ENCODE assay signal across 11 cellular contexts in the genomic region with DNA sequence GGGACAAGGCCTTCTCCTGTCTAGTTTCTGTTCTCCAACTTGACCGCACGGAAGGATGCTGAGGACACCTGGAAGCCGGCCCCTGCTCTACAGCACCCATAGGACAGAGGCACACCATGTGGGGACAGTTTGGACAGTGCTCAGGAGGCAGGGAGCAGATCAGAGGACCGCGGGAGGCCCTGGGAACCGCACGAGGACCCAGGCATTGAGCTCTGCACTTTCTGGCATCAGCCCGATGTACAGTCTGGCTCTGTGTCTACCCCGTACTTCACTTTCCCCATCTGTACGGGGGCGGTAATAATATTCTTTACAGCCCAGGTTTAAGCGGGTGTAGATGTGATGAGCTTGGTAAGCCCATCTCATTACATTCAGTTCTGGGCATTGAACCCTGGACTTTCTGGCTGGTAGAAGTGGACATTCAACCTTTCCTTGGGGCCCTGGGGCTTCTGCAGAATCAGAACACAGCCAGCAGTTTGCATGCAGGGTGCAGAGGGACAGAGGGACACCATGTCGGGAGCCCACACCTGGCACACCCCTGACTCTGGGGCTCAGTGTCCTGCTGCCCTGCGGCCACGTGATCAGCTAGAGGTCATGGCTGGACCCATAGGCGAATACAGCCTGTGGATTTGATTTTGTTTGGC.
DNase-seq lines count a peak whose midpoint lies in the region; ATAC-seq and TF ChIP-seq lines count a peak whose summit lies in the region.
"Had no signal": no experiment of that assay in that cellular context is flagged by ENCODE, and none has a peak within 500 bp of the region (broad histone marks: within the 10 kb centered on the region; RNA-seq: fewer than 3 reads in every experiment).

No MANE protein-coding gene starts in this region.

- no peaks in the 10 kb centered on the region for H3K27me3 Mint-ChIP-seq in activated naive CD4-positive, alpha-beta T cell treated with anti-CD3 and anti-CD28 coated beads for 36 hours (ENCODE audit: low read depth)
- no peaks in the 10 kb centered on the region for H3K27me3 Mint-ChIP-seq in activated CD8-positive, alpha-beta T cell treated with anti-CD3 and anti-CD28 coated beads for 36 hours

- TF ChIP-seq EP300 in upper lobe of left lung (IDR thresholded peaks at IDR 0.05): no peak

- H3K27ac ChIP-seq in muscle layer of colon (ENCODE audit: low read depth, low read length): peak overlapping the region; percentile 56
- peak overlapping the region; percentile 54 for H3K27ac ChIP-seq in subcutaneous abdominal adipose tissue (ENCODE audit: low read depth, low read length)
- peak overlapping the region in 1 of 4 donors; percentile 64 for H3K27ac ChIP-seq in upper lobe of left lung
- H3K27ac ChIP-seq: foreskin keratinocyte had no signal

- H3K4me3 ChIP-seq in muscle layer of colon (ENCODE audit: low read depth in 1 of 2, low read length in 2 of 2) (no peak overlapping the region), subcutaneous abdominal adipose tissue (ENCODE audit: low read depth in 1 of 5, low read length in 5 of 5) (no peak overlapping the region), upper lobe of left lung (no peak overlapping the region)
- H3K4me3 ChIP-seq: smooth muscle cell had no signal

- H3K36me3 Mint-ChIP-seq in activated naive CD4-positive, alpha-beta T cell treated with anti-CD3 and anti-CD28 coated beads for 36 hours (ENCODE audit: low read depth): peaks cover 2% of the 10 kb centered on the region
- peaks cover 17% of the 10 kb centered on the region for H3K36me3 Mint-ChIP-seq in activated CD8-positive, alpha-beta T cell treated with anti-CD3 and anti-CD28 coated beads for 36 hours (ENCODE audit: low read depth)

- TF ChIP-seq CTCF in activated CD8-positive, alpha-beta T cell treated with anti-CD3 and anti-CD28 coated beads for 36 hours (IDR thresholded peaks at IDR 0.05): no peak
- TF ChIP-seq CTCF in upper lobe of left lung (IDR thresholded peaks at IDR 0.05): no peak

- 84 to 95% methylated on average over 11 to 16 of the region's 16 CpGs for WGBS in upper lobe of left lung, 2 donors

- H3K4me3 Mint-ChIP-seq in activated naive CD4-positive, alpha-beta T cell treated with anti-CD3 and anti-CD28 coated beads for 36 hours: peak overlapping the region; percentile 74
- H3K4me3 Mint-ChIP-seq in activated CD8-positive, alpha-beta T cell treated with anti-CD3 and anti-CD28 coated beads for 36 hours: no peak overlapping the region

- H3K9me3 Mint-ChIP-seq in activated naive CD4-positive, alpha-beta T cell treated with anti-CD3 and anti-CD28 coated beads for 36 hours: no peaks in the 10 kb centered on the region
- H3K9me3 Mint-ChIP-seq in activated CD8-positive, alpha-beta T cell treated with anti-CD3 and anti-CD28 coated beads for 36 hours: no peaks in the 10 kb centered on the region

- no peak for DNase-seq in activated naive CD4-positive, alpha-beta T cell treated with anti-CD3 and anti-CD28 coated beads for 36 hours
- no peak for DNase-seq in activated naive CD4-positive, alpha-beta T cell (lab: John Stamatoyannopoulos, UW)
- DNase-seq in activated CD8-positive, alpha-beta T cell treated with anti-CD3 and anti-CD28 coated beads for 36 hours: no peak
- DNase-seq in HCEC 1CT (no peak), upper lobe of left lung (no peak)
- DNase-seq in activated CD4-positive, CD25-positive, alpha-beta regulatory T cell treated with anti-CD3 and anti-CD28 coated beads, Interleukin-2, amount 50 U/mL, for 72 hours: no peak
- DNase-seq: aorta, foreskin keratinocyte had no signal

- POLR2A ChIA-PET in activated CD8-positive, alpha-beta T cell treated with anti-CD3 and anti-CD28 coated beads for 36 hours (lab: Charles Lee): interaction anchor here (1.0 to 3.3 kb wide), 11 partner anchors 9 to 66 kb away, joined by 3 to 20 read pairs (median 7); no protein-coding TSS in a partner anchor

- peaks cover 82% of the 10 kb centered on the region for H3K4me1 ChIP-seq in muscle layer of colon (ENCODE audit: insufficient read depth, low read length)
- H3K4me1 ChIP-seq in subcutaneous abdominal adipose tissue (ENCODE audit: control insufficient read depth in 5 of 5, insufficient read depth in 5 of 5, low read length in 5 of 5): peaks cover 0 to 55% (median 33%) of the 10 kb centered on the region in 5 donors
- peaks cover 33 to 42% (median 35%) of the 10 kb centered on the region in 4 donors for H3K4me1 ChIP-seq in upper lobe of left lung

- CTCF ChIA-PET in activated naive CD4-positive, alpha-beta T cell treated with anti-CD3 and anti-CD28 coated beads for 36 hours (lab: Charles Lee): interaction anchor here (0.7 to 3.3 kb wide), 28 partner anchors 9 to 731 kb away, joined by 3 to 47 read pairs (median 9); a partner anchor contains a TSS
- CTCF ChIA-PET in activated CD8-positive, alpha-beta T cell treated with anti-CD3 and anti-CD28 coated beads for 36 hours (lab: Charles Lee): interaction anchor here (0.6 to 5.1 kb wide), 28 partner anchors 9 to 102 kb away, joined by 3 to 92 read pairs (median 9); no protein-coding TSS in a partner anchor

- H3K36me3 ChIP-seq in muscle layer of colon (ENCODE audit: insufficient read depth, low read length): peaks cover 10% of the 10 kb centered on the region
- H3K36me3 ChIP-seq in subcutaneous abdominal adipose tissue (ENCODE audit: control insufficient read depth in 5 of 5, insufficient read depth in 5 of 5, low read length in 5 of 5): peaks cover 0 to 30% (median 18%) of the 10 kb centered on the region in 5 donors
- H3K36me3 ChIP-seq in upper lobe of left lung: peaks cover 0 to 20% (median 12%) of the 10 kb centered on the region in 4 donors

- intact Hi-C loops in activated naive CD4-positive, alpha-beta T cell treated with anti-CD3 and anti-CD28 coated beads for 36 hours (cut with micrococcal nuclease): no loop called here
- intact Hi-C loops in activated CD8-positive, alpha-beta T cell treated with anti-CD3 and anti-CD28 coated beads for 36 hours (cut with micrococcal nuclease): no loop called here

- TF ChIP-seq POLR2A in upper lobe of left lung (IDR thresholded peaks at IDR 0.05): no peak

- peak overlapping the region; percentile 95 for H3K27ac Mint-ChIP-seq in activated naive CD4-positive, alpha-beta T cell treated with anti-CD3 and anti-CD28 coated beads for 36 hours
- peak overlapping the region; percentile 92 for H3K27ac Mint-ChIP-seq in activated CD8-positive, alpha-beta T cell treated with anti-CD3 and anti-CD28 coated beads for 36 hours

- H3K9ac ChIP-seq in muscle layer of colon (ENCODE audit: low read length) (no peak overlapping the region), subcutaneous abdominal adipose tissue (ENCODE audit: low read length in 5 of 5) (no peak overlapping the region)

- H3K27me3 ChIP-seq in muscle layer of colon (ENCODE audit: control insufficient read depth in 1 of 2, insufficient read depth in 2 of 2, low read length in 2 of 2) (no peaks in the 10 kb centered on the region), subcutaneous abdominal adipose tissue (ENCODE audit: control insufficient read depth in 5 of 5, insufficient read depth in 4 of 5, low read length in 5 of 5) (no peaks in the 10 kb centered on the region), upper lobe of left lung (no peaks in the 10 kb centered on the region)
- H3K27me3 ChIP-seq: foreskin keratinocyte had no signal

- no peaks in the 10 kb centered on the region for H3K9me3 ChIP-seq in muscle layer of colon (ENCODE audit: low read length)
- no peaks in the 10 kb centered on the region for H3K9me3 ChIP-seq in subcutaneous abdominal adipose tissue (ENCODE audit: control insufficient read depth in 5 of 5, low read length in 5 of 5)
- no peaks in the 10 kb centered on the region for H3K9me3 ChIP-seq in upper lobe of left lung

- no peak for ATAC-seq in activated CD8-positive, alpha-beta T cell treated with anti-CD3 and anti-CD28 coated beads for 36 hours
- ATAC-seq in upper lobe of left lung (ENCODE audit: low FRiP score in 2 of 2): no peak
- ATAC-seq: foreskin keratinocyte had no signal

- H3K4me1 Mint-ChIP-seq in activated naive CD4-positive, alpha-beta T cell treated with anti-CD3 and anti-CD28 coated beads for 36 hours (ENCODE audit: low read depth): peaks cover 77% of the 10 kb centered on the region
- peaks cover 73% of the 10 kb centered on the region for H3K4me1 Mint-ChIP-seq in activated CD8-positive, alpha-beta T cell treated with anti-CD3 and anti-CD28 coated beads for 36 hours (ENCODE audit: low read depth)
